In genomic region chr17:49575524-49576120, GRCh38 we compare ENCODE assay signal across 2 cellular contexts.
A peak's percentile ranks its signal among the peaks of the same experiment; 100 is the strongest.
TF ChIP-seq lines count a peak whose summit lies in the region.

Gene NXPH3, plus strand, starts transcription at chr17:49575871. Its CDS starts 349 bp downstream, at chr17:49576220.

TF ChIP-seq in WTC11, 78 proteins besides CTCF, POLR2A, EP300 and RAD21 (continued from another document and continues in another):
- TF ChIP-seq, protein P1, sequence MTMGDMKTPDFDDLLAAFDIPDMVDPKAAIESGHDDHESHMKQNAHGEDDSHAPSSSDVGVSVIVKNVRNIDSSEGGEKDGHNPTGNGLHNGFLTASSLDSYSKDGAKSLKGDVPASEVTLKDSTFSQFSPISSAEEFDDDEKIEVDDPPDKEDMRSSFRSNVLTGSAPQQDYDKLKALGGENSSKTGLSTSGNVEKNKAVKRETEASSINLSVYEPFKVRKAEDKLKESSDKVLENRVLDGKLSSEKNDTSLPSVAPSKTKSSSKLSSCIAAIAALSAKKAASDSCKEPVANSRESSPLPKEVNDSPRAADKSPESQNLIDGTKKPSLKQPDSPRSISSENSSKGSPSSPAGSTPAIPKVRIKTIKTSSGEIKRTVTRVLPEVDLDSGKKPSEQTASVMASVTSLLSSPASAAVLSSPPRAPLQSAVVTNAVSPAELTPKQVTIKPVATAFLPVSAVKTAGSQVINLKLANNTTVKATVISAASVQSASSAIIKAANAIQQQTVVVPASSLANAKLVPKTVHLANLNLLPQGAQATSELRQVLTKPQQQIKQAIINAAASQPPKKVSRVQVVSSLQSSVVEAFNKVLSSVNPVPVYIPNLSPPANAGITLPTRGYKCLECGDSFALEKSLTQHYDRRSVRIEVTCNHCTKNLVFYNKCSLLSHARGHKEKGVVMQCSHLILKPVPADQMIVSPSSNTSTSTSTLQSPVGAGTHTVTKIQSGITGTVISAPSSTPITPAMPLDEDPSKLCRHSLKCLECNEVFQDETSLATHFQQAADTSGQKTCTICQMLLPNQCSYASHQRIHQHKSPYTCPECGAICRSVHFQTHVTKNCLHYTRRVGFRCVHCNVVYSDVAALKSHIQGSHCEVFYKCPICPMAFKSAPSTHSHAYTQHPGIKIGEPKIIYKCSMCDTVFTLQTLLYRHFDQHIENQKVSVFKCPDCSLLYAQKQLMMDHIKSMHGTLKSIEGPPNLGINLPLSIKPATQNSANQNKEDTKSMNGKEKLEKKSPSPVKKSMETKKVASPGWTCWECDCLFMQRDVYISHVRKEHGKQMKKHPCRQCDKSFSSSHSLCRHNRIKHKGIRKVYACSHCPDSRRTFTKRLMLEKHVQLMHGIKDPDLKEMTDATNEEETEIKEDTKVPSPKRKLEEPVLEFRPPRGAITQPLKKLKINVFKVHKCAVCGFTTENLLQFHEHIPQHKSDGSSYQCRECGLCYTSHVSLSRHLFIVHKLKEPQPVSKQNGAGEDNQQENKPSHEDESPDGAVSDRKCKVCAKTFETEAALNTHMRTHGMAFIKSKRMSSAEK (CRISPR knock-in tag; IDR thresholded peaks at IDR 0.05; ENCODE audit: borderline replicate concordance): no peak
- TF ChIP-seq ZBTB21 (CRISPR knock-in tag; IDR thresholded peaks at IDR 0.05; ENCODE audit: borderline replicate concordance) (no peak), NR3C1 (CRISPR knock-in tag; conservative IDR thresholded peaks at IDR 0.05; ENCODE audit: low read depth) (peak; percentile 32; the same call in 1 of the 2 replicates), FOXJ3 (CRISPR knock-in tag; IDR thresholded peaks at IDR 0.05; ENCODE audit: borderline replicate concordance) (no peak), USF1 (CRISPR knock-in tag; IDR thresholded peaks at IDR 0.05) (no peak), GRHL2 (CRISPR knock-in tag; IDR thresholded peaks at IDR 0.05; ENCODE audit: insufficient replicate concordance, severe bottlenecking) (no peak), EMX1 (CRISPR knock-in tag; IDR thresholded peaks at IDR 0.05) (no peak), ZNF416 (CRISPR knock-in tag; IDR thresholded peaks at IDR 0.05) (no peak), JAZF1 (CRISPR knock-in tag; IDR thresholded peaks at IDR 0.05) (no peak), ELF4 (CRISPR knock-in tag; IDR thresholded peaks at IDR 0.05; ENCODE audit: low read depth) (no peak), ZNF263 (CRISPR knock-in tag; IDR thresholded peaks at IDR 0.05; ENCODE audit: low read depth) (no peak), ZNF121 (CRISPR knock-in tag; IDR thresholded peaks at IDR 0.05) (no peak), TCF7 (CRISPR knock-in tag; IDR thresholded peaks at IDR 0.05; ENCODE audit: low read depth) (no peak), SP1 (CRISPR knock-in tag; conservative IDR thresholded peaks at IDR 0.05) (no peak; the same call in 1 of the 2 replicates)
- TF ChIP-seq, protein P2, sequence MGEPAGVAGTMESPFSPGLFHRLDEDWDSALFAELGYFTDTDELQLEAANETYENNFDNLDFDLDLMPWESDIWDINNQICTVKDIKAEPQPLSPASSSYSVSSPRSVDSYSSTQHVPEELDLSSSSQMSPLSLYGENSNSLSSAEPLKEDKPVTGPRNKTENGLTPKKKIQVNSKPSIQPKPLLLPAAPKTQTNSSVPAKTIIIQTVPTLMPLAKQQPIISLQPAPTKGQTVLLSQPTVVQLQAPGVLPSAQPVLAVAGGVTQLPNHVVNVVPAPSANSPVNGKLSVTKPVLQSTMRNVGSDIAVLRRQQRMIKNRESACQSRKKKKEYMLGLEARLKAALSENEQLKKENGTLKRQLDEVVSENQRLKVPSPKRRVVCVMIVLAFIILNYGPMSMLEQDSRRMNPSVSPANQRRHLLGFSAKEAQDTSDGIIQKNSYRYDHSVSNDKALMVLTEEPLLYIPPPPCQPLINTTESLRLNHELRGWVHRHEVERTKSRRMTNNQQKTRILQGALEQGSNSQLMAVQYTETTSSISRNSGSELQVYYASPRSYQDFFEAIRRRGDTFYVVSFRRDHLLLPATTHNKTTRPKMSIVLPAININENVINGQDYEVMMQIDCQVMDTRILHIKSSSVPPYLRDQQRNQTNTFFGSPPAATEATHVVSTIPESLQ (CRISPR knock-in tag; IDR thresholded peaks at IDR 0.05): no peak
- TF ChIP-seq, protein P3, sequence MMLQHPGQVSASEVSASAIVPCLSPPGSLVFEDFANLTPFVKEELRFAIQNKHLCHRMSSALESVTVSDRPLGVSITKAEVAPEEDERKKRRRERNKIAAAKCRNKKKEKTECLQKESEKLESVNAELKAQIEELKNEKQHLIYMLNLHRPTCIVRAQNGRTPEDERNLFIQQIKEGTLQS (CRISPR knock-in tag; conservative IDR thresholded peaks at IDR 0.05): no peak
- TF ChIP-seq, protein P4, sequence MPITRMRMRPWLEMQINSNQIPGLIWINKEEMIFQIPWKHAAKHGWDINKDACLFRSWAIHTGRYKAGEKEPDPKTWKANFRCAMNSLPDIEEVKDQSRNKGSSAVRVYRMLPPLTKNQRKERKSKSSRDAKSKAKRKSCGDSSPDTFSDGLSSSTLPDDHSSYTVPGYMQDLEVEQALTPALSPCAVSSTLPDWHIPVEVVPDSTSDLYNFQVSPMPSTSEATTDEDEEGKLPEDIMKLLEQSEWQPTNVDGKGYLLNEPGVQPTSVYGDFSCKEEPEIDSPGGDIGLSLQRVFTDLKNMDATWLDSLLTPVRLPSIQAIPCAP (CRISPR knock-in tag; IDR thresholded peaks at IDR 0.05): no peak
- TF ChIP-seq, protein P5, sequence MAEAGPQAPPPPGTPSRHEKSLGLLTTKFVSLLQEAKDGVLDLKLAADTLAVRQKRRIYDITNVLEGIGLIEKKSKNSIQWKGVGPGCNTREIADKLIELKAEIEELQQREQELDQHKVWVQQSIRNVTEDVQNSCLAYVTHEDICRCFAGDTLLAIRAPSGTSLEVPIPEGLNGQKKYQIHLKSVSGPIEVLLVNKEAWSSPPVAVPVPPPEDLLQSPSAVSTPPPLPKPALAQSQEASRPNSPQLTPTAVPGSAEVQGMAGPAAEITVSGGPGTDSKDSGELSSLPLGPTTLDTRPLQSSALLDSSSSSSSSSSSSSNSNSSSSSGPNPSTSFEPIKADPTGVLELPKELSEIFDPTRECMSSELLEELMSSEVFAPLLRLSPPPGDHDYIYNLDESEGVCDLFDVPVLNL (CRISPR knock-in tag; IDR thresholded peaks at IDR 0.05; ENCODE audit: borderline replicate concordance, low read depth): no peak

TF ChIP-seq in HepG2, 621 proteins besides CTCF, POLR2A, EP300 and RAD21 (continued from another document and continues in another):
- TF ChIP-seq ZNF512B (CRISPR knock-in tag; IDR thresholded peaks at IDR 0.05; ENCODE audit: borderline replicate concordance): no peak
- TF ChIP-seq, protein P6, sequence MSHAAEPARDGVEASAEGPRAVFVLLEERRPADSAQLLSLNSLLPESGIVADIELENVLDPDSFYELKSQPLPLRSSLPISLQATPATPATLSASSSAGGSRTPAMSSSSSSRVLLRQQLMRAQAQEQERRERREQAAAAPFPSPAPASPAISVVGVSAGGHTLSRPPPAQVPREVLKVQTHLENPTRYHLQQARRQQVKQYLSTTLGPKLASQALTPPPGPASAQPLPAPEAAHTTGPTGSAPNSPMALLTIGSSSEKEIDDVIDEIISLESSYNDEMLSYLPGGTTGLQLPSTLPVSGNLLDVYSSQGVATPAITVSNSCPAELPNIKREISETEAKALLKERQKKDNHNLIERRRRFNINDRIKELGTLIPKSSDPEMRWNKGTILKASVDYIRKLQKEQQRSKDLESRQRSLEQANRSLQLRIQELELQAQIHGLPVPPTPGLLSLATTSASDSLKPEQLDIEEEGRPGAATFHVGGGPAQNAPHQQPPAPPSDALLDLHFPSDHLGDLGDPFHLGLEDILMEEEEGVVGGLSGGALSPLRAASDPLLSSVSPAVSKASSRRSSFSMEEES (CRISPR knock-in tag; IDR thresholded peaks at IDR 0.05): no peak
- TF ChIP-seq ZSCAN31 (CRISPR knock-in tag; IDR thresholded peaks at IDR 0.05; ENCODE audit: low read depth): no peak
- peak; percentile 29; the same call in 1 of the 2 replicates for TF ChIP-seq ELF3 (CRISPR knock-in tag; IDR thresholded peaks at IDR 0.05)
- TF ChIP-seq ZNF780A (CRISPR knock-in tag; IDR thresholded peaks at IDR 0.05): no peak
- TF ChIP-seq, protein P7, sequence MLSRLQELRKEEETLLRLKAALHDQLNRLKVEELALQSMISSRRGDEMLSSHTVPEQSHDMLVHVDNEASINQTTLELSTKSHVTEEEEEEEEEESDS (CRISPR knock-in tag; IDR thresholded peaks at IDR 0.05; ENCODE audit: borderline replicate concordance): no peak
- TF ChIP-seq ZNF326 (CRISPR knock-in tag; IDR thresholded peaks at IDR 0.05; ENCODE audit: borderline replicate concordance): no peak
- no peak for TF ChIP-seq ZXDC (CRISPR knock-in tag; IDR thresholded peaks at IDR 0.05)
- TF ChIP-seq GPN1 (CRISPR knock-in tag; IDR thresholded peaks at IDR 0.05; ENCODE audit: borderline replicate concordance): no peak
- 0 out of 2 replicates have a peak, but pooled peaks have one; percentile 30 for TF ChIP-seq TBX2 (CRISPR knock-in tag; IDR thresholded peaks at IDR 0.05; ENCODE audit: borderline replicate concordance)
- TF ChIP-seq PREB (CRISPR knock-in tag; IDR thresholded peaks at IDR 0.05): no peak
- TF ChIP-seq KLF12 (CRISPR knock-in tag; IDR thresholded peaks at IDR 0.05; ENCODE audit: borderline replicate concordance): peak; percentile 21; the same call in 1 of the 2 replicates
- TF ChIP-seq HMG20A (CRISPR knock-in tag; IDR thresholded peaks at IDR 0.05; ENCODE audit: borderline replicate concordance): no peak
- TF ChIP-seq, protein P8, sequence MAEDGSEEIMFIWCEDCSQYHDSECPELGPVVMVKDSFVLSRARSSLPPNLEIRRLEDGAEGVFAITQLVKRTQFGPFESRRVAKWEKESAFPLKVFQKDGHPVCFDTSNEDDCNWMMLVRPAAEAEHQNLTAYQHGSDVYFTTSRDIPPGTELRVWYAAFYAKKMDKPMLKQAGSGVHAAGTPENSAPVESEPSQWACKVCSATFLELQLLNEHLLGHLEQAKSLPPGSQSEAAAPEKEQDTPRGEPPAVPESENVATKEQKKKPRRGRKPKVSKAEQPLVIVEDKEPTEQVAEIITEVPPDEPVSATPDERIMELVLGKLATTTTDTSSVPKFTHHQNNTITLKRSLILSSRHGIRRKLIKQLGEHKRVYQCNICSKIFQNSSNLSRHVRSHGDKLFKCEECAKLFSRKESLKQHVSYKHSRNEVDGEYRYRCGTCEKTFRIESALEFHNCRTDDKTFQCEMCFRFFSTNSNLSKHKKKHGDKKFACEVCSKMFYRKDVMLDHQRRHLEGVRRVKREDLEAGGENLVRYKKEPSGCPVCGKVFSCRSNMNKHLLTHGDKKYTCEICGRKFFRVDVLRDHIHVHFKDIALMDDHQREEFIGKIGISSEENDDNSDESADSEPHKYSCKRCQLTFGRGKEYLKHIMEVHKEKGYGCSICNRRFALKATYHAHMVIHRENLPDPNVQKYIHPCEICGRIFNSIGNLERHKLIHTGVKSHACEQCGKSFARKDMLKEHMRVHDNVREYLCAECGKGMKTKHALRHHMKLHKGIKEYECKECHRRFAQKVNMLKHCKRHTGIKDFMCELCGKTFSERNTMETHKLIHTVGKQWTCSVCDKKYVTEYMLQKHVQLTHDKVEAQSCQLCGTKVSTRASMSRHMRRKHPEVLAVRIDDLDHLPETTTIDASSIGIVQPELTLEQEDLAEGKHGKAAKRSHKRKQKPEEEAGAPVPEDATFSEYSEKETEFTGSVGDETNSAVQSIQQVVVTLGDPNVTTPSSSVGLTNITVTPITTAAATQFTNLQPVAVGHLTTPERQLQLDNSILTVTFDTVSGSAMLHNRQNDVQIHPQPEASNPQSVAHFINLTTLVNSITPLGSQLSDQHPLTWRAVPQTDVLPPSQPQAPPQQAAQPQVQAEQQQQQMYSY (CRISPR knock-in tag; IDR thresholded peaks at IDR 0.05): peak; percentile 38; the same call in 1 of the 2 replicates
- TF ChIP-seq SOX6 (IDR thresholded peaks at IDR 0.05): no peak
- TF ChIP-seq SOX6 (CRISPR knock-in tag; IDR thresholded peaks at IDR 0.05): no peak
- TF ChIP-seq, protein P9, sequence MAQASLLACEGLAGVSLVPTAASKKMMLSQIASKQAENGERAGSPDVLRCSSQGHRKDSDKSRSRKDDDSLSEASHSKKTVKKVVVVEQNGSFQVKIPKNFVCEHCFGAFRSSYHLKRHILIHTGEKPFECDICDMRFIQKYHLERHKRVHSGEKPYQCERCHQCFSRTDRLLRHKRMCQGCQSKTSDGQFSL (CRISPR knock-in tag; IDR thresholded peaks at IDR 0.05): 0 out of 2 replicates have a peak, but pooled peaks have one; percentile 11
- no peak for TF ChIP-seq SIN3A (IDR thresholded peaks at IDR 0.05; ENCODE audit: borderline replicate concordance, low read depth, low read length)
- no peak for TF ChIP-seq AHR (CRISPR knock-in tag; IDR thresholded peaks at IDR 0.05)
- TF ChIP-seq SMARCE1 (IDR thresholded peaks at IDR 0.05; ENCODE audit: borderline replicate concordance): no peak
- no peak for TF ChIP-seq ZNF317 (CRISPR knock-in tag; IDR thresholded peaks at IDR 0.05)
